Comparison of ENCODE assay signal across 1 cellular context in genomic region chr1:25897754-25898153, GRCh38.
TF ChIP-seq lines count a peak whose summit lies in the region.

No MANE protein-coding gene starts in this region.

TF ChIP-seq in WTC11, 78 proteins besides CTCF, POLR2A, EP300 and RAD21 (continued from another document):
- TF ChIP-seq ZNF232 (CRISPR knock-in tag; IDR thresholded peaks at IDR 0.05) (no peak), GABPB1 (CRISPR knock-in tag; IDR thresholded peaks at IDR 0.05) (no peak), E2F1 (CRISPR knock-in tag; IDR thresholded peaks at IDR 0.05) (no peak), CDX4 (CRISPR knock-in tag; IDR thresholded peaks at IDR 0.05; ENCODE audit: borderline replicate concordance) (no peak), ZNF512 (CRISPR knock-in tag; IDR thresholded peaks at IDR 0.05; ENCODE audit: borderline replicate concordance) (no peak), ATF1 (CRISPR knock-in tag; IDR thresholded peaks at IDR 0.05) (no peak), ARID4B (CRISPR knock-in tag; IDR thresholded peaks at IDR 0.05; ENCODE audit: borderline replicate concordance) (no peak), ZNF423 (CRISPR knock-in tag; IDR thresholded peaks at IDR 0.05) (no peak)
